In genomic region chr15:38130739-38131498, GRCh38 we compare ENCODE assay signal across 8 cellular contexts.
DNase-seq lines count a peak whose midpoint lies in the region; ATAC-seq and TF ChIP-seq lines count a peak whose summit lies in the region.

No MANE protein-coding gene starts in this region.

- H3K4me3 Mint-ChIP-seq in nephron: peak overlapping the region; percentile 1 to 42 (median 19)

- no peaks in the 10 kb centered on the region for H3K9me2 ChIP-seq in HCT116 (ENCODE audit: insufficient read depth)

- H3K27me3 Mint-ChIP-seq in nephron (ENCODE audit: low read depth): no peaks in the 10 kb centered on the region

- H3K9ac ChIP-seq in HCT116 (ENCODE audit: low read length): no peak overlapping the region

- POLR2A ChIA-PET in HCT116 (lab: Charles Lee): no interaction called here

- ATAC-seq in HCT116: no peak

- no peak overlapping the region for H3K4me3 ChIP-seq in HCT116 (replicated peaks in 1 of 2; ENCODE audit: low read depth in 1 of 2, low read length in 2 of 2)
- H3K4me3 ChIP-seq in epithelial cell of esophagus (ENCODE audit: low read length): no peak overlapping the region

- no peaks in the 10 kb centered on the region for H3K79me2 ChIP-seq in HCT116 (ENCODE audit: insufficient read depth, low read length)

- TF ChIP-seq CTCF in HCT116 (IDR thresholded peaks at IDR 0.05 in 2 of 3, conservative IDR thresholded peaks at IDR 0.05 in 1 of 3; ENCODE audit: borderline replicate concordance in 1 of 3, insufficient read depth in 1 of 3, low read depth in 2 of 3, low read length in 2 of 3): no peak
- no peak for TF ChIP-seq CTCF in epithelial cell of esophagus (IDR thresholded peaks at IDR 0.05; ENCODE audit: insufficient read depth, low read depth, low read length, missing control alignments)
- TF ChIP-seq CTCF in nephron (IDR thresholded peaks at IDR 0.05; ENCODE audit: unreplicated experiment in 3 of 3): no peak

- intact Hi-C loops in HCT116 (cut with micrococcal nuclease): no loop called here

- no peak overlapping the region for H2AFZ ChIP-seq in HCT116 (ENCODE audit: low read depth, low read length, poor library complexity, severe bottlenecking)

- peak in 11 of 14 donors; percentile 15 to 72 (median 39) for DNase-seq in C1 segment of cervical spinal cord (lab: John Stamatoyannopoulos, UW)
- no peak for DNase-seq in HCT116 (ENCODE audit: low read depth, low spot score)
- DNase-seq in OCI-M1 (lab: John Stamatoyannopoulos, UW): peak; percentile 36
- peak; percentile 92 for DNase-seq in epithelial cell of esophagus (ENCODE audit: low read depth)
- DNase-seq in NCI-H2107 treated with DMSO at 0.1 percent for 48 hours (lab: John Stamatoyannopoulos, UW; ENCODE audit: unreplicated experiment): no peak
- DNase-seq in cerebellar nuclear complex (lab: John Stamatoyannopoulos, UW): no peak
- no peak for DNase-seq in activated effector memory CD4-positive, alpha-beta T cell treated with anti-CD3 and anti-CD28 coated beads, Interleukin-2, amount 50 U/mL, for 16 hours

- no peaks in the 10 kb centered on the region for H3K9me3 ChIP-seq in HCT116 (ENCODE audit: control insufficient read depth in 1 of 2, insufficient read depth in 1 of 2, low read depth in 1 of 2, low read length in 2 of 2)

- H3K27ac ChIP-seq in HCT116 (ENCODE audit: low read depth, low read length): no peak overlapping the region

- H3K27me3 ChIP-seq in HCT116 (ENCODE audit: insufficient read depth, low read length): no peaks in the 10 kb centered on the region

- TF ChIP-seq POLR2A in HCT116 (IDR thresholded peaks at IDR 0.05; ENCODE audit: borderline replicate concordance, extremely low read depth, insufficient read depth, insufficient read length): no peak

- TF ChIP-seq RAD21 in HCT116 (IDR thresholded peaks at IDR 0.05; ENCODE audit: low read depth): no peak

- CTCF ChIA-PET in HCT116 (lab: Charles Lee): no interaction called here

- H3K36me3 ChIP-seq in HCT116 (ENCODE audit: control insufficient read depth in 1 of 2, insufficient read depth in 2 of 2, low read length in 2 of 2): no peaks in the 10 kb centered on the region

- H4K20me1 ChIP-seq in HCT116 (ENCODE audit: insufficient read depth): no peaks in the 10 kb centered on the region

- peak overlapping the region; percentile 80 to 95 (median 92) for H3K27ac Mint-ChIP-seq in nephron

- peaks cover 13 to 14% of the 10 kb centered on the region in 2 experiments for H3K4me1 ChIP-seq in HCT116 (ENCODE audit: control insufficient read depth in 1 of 2, insufficient read depth in 2 of 2, low read length in 2 of 2)

- H3K4me2 ChIP-seq in HCT116 (ENCODE audit: low read length): no peak overlapping the region

- RAD21 ChIA-PET in HCT116 (lab: Charles Lee; ENCODE audit: low non-redundant PET in 1 of 2, low total read pairs in 2 of 2, uncharacterized antibody in 2 of 2, unreplicated experiment in 2 of 2): no interaction called here

- BruUV-seq in HCT116 (replicated peaks; lab: Mats Ljungman, UMichigan): no TSS peak

- H3K9me3 Mint-ChIP-seq in nephron: peaks cover 10% of the 10 kb centered on the region

- no peaks in the 10 kb centered on the region for H3K36me3 Mint-ChIP-seq in nephron (ENCODE audit: low read depth)

- peaks cover 41% of the 10 kb centered on the region for H3K4me1 Mint-ChIP-seq in nephron

TF ChIP-seq in HCT116, 20 proteins besides CTCF, POLR2A, EP300 and RAD21:
- TF ChIP-seq CEBPB (IDR thresholded peaks at IDR 0.05; ENCODE audit: low read depth) (0 out of 2 replicates have a peak, but pooled peaks have one; percentile 35), CBX3 (IDR thresholded peaks at IDR 0.05; ENCODE audit: low read depth) (no peak)

Comparison
In these comparisons a context has a peak if more than half of its experiments do, and no peak if none do; other contexts are left out.
1. DNase-seq: peak in C1 segment of cervical spinal cord (11 of 14), OCI-M1 (single experiment) and epithelial cell of esophagus (single experiment); none in HCT116 (single experiment), NCI-H2107 treated with DMSO at 0.1 percent for 48 hours (single experiment), cerebellar nuclear complex (0 of 2) and activated effector memory CD4-positive, alpha-beta T cell treated with anti-CD3 and anti-CD28 coated beads, Interleukin-2, amount 50 U/mL, for 16 hours (single experiment).